Comparison of ENCODE assay signal across 21 cellular contexts in the genomic region with DNA sequence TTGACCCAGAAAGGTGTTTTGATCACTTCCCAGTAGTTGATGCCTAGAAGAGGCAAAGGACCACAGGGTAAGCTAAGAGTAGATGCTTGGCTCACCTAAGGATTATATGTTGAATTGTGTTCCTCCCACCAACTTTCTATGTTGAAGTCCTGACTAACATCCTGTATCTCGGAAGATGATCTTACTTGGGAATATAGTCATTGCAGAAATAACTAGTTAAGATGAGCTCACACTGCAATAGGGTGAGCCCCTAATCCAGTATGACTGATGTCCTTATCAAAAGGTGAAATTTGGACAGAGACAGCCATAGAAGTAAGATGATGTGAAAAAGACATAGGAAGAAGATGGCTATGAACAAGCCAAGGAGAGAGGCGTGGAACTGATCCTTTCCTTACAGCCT. TPM values are rescaled to one million over a fixed set of nuclear protein-coding genes. Genes with fewer than 3 reads are reported as not detected.
DNase-seq lines count a peak whose midpoint lies in the region; ATAC-seq, FAIRE-seq and TF ChIP-seq lines count a peak whose summit lies in the region.
"Had no signal": no experiment of that assay in that cellular context is flagged by ENCODE, and none has a peak within 500 bp of the region (broad histone marks: within the 10 kb centered on the region; RNA-seq: fewer than 3 reads in every experiment).

No MANE protein-coding gene starts in this region.

- H3K4me1 ChIP-seq in ACC112 (ENCODE audit: control insufficient read depth, insufficient read depth, low read length, unreplicated experiment) (peaks cover 18% of the 10 kb centered on the region), OCI-LY1 (ENCODE audit: insufficient read depth, low read length, severe bottlenecking) (peaks cover 43% of the 10 kb centered on the region), K562 (replicated peaks in 1 of 2; ENCODE audit: control insufficient read depth in 2 of 2, insufficient read depth in 2 of 2, low read length in 2 of 2) (peaks cover 4 to 10% of the 10 kb centered on the region in 2 experiments; a peak in 3 of 5 replicates)

- H3F3A ChIP-seq in OCI-LY1 (ENCODE audit: insufficient read depth, low read length): no peaks in the 10 kb centered on the region

- 88% methylated on average over 2 of the region's 2 CpGs for WGBS in K562 (ENCODE audit: insufficient coverage, low coverage, missing lambda C conversion rate)

- no peak overlapping the region for H3K4me2 ChIP-seq in OCI-LY1 (ENCODE audit: low read length)
- H3K4me2 ChIP-seq in K562 (ENCODE audit: insufficient read depth, low read length): no peak overlapping the region

- H3K27me3 Mint-ChIP-seq in activated naive CD4-positive, alpha-beta T cell treated with anti-CD3 and anti-CD28 coated beads, Interleukin-2, amount 10 ng/mL, durations not matched to agents 7 days and 5 days: peaks cover 11% of the 10 kb centered on the region

- peaks cover 24% of the 10 kb centered on the region for H3K4me1 Mint-ChIP-seq in activated naive CD4-positive, alpha-beta T cell treated with anti-CD3 and anti-CD28 coated beads, Interleukin-2, amount 10 ng/mL, durations not matched to agents 7 days and 5 days

- H3K27me3 ChIP-seq in ACC112 (ENCODE audit: insufficient read depth, low read length) (no peaks in the 10 kb centered on the region), OCI-LY1 (ENCODE audit: insufficient read depth, low read length) (no peaks in the 10 kb centered on the region), K562 (ENCODE audit: control insufficient read depth in 2 of 2, insufficient read depth in 2 of 2, low read length in 2 of 2) (no peaks in the 10 kb centered on the region)

- no peak overlapping the region for H3K4me3 ChIP-seq in ACC112 (ENCODE audit: low read depth, low read length)
- no peak overlapping the region for H3K4me3 ChIP-seq in OCI-LY1 (ENCODE audit: low read depth, low read length, poor library complexity, severe bottlenecking)
- no peak overlapping the region for H3K4me3 ChIP-seq in K562

- H3K9me3 ChIP-seq in OCI-LY1 (ENCODE audit: low read length): no peaks in the 10 kb centered on the region
- no peaks in the 10 kb centered on the region for H3K9me3 ChIP-seq in K562 (replicated peaks; ENCODE audit: control insufficient read depth, insufficient read depth, low read depth, low read length)

- H3K36me3 ChIP-seq in ACC112 (ENCODE audit: insufficient read depth, low read length) (peaks cover 9% of the 10 kb centered on the region), OCI-LY1 (ENCODE audit: insufficient read depth, low read length) (peaks cover 11% of the 10 kb centered on the region), K562 (ENCODE audit: control insufficient read depth, insufficient read depth, low read length) (peaks cover 12% of the 10 kb centered on the region)

- no peak for DNase-seq in GM12892 (ENCODE audit: insufficient read length)
- DNase-seq in K562 (ENCODE audit: extremely low read depth in 1 of 4, low spot score in 3 of 4): no peak
- no peak for DNase-seq in activated naive CD4-positive, alpha-beta T cell treated with anti-CD3 and anti-CD28 coated beads, Interleukin-2, amount 10 ng/mL, durations not matched to agents 7 days and 5 days
- no peak for DNase-seq in mucosa of gallbladder (ENCODE audit: low spot score)
- DNase-seq in iPS-NIHi11 (ENCODE audit: low spot score): no peak
- DNase-seq in NCI-H345 (lab: John Stamatoyannopoulos, UW): no peak
- DNase-seq: NCI-H1092; NCI-H1436; NCI-H2029; NCI-H226; NCI-H524; NCI-H774; NK-92 treated with Interleukin-12 subunit alpha and Interleukin-12 subunit beta, amount 100 ng/mL, for 24 hours; SW 1271 had no signal

- H4K20me1 ChIP-seq in OCI-LY1 (ENCODE audit: insufficient read depth, low read length) (no peaks in the 10 kb centered on the region), K562 (replicated peaks; ENCODE audit: control insufficient read depth, insufficient read depth, low read length) (no peaks in the 10 kb centered on the region; the same call in 1 of the 2 replicates)

- H3K27ac Mint-ChIP-seq in activated naive CD4-positive, alpha-beta T cell treated with anti-CD3 and anti-CD28 coated beads, Interleukin-2, amount 10 ng/mL, durations not matched to agents 7 days and 5 days: no peak overlapping the region
- H3K27ac Mint-ChIP-seq: B cell, CD14-positive monocyte had no signal

- intact Hi-C loops in K562 (cut with micrococcal nuclease): loop anchor here (10.0 kb wide), 1 partner anchor 947 kb away; the partner anchor contains the start of genes CEP44 and FBXO8

- H3K27ac ChIP-seq in ACC112 (ENCODE audit: low read depth, low read length) (no peak overlapping the region), OCI-LY1 (ENCODE audit: low read depth, low read length, poor library complexity, severe bottlenecking) (peak overlapping the region; percentile 3), K562 (ENCODE audit: extremely low read depth, low read depth, low read length) (no peak overlapping the region)

- no peak for ATAC-seq in K562
- ATAC-seq: Right ventricle myocardium inferior had no signal

- in situ Hi-C loops in K562 (cut with MboI): no loop called here

- TF ChIP-seq CTCF in OCI-LY1 (IDR thresholded peaks at IDR 0.05; ENCODE audit: low read length) (no peak), K562 (IDR thresholded peaks at IDR 0.05 in 2 of 3, conservative IDR thresholded peaks at IDR 0.05 in 1 of 3; ENCODE audit: insufficient read depth in 2 of 3, low read depth in 1 of 3, low read length in 3 of 3) (no peak)

- H3K9me2 ChIP-seq in OCI-LY1 (ENCODE audit: low read depth, low read length): no peaks in the 10 kb centered on the region

- H3K9me1 ChIP-seq in K562 (ENCODE audit: control insufficient read depth, insufficient read depth, low read length): no peaks in the 10 kb centered on the region

- no peak for TF ChIP-seq EP300 in K562 (IDR thresholded peaks at IDR 0.05; ENCODE audit: low read length)

- BruUV-seq in K562 (replicated peaks; lab: Mats Ljungman, UMichigan): no TSS peak

- H3K4me3 Mint-ChIP-seq in activated naive CD4-positive, alpha-beta T cell treated with anti-CD3 and anti-CD28 coated beads, Interleukin-2, amount 10 ng/mL, durations not matched to agents 7 days and 5 days: no peak overlapping the region
- H3K4me3 Mint-ChIP-seq: B cell, CD14-positive monocyte had no signal

- H3K36me3 Mint-ChIP-seq in activated naive CD4-positive, alpha-beta T cell treated with anti-CD3 and anti-CD28 coated beads, Interleukin-2, amount 10 ng/mL, durations not matched to agents 7 days and 5 days: peaks cover 20% of the 10 kb centered on the region

- TF ChIP-seq RAD21 in K562 (CRISPR knock-in tag; conservative IDR thresholded peaks at IDR 0.05 in 1 of 2, IDR thresholded peaks at IDR 0.05 in 1 of 2): no peak

- peak; percentile 21 for FAIRE-seq in GM12892 (lab: Jason Lieb, UNC)
- FAIRE-seq in K562 (lab: Jason Lieb, UNC): no peak
- FAIRE-seq: H1, RCC 7860 had no signal

- no peaks in the 10 kb centered on the region for H3K9me3 Mint-ChIP-seq in activated naive CD4-positive, alpha-beta T cell treated with anti-CD3 and anti-CD28 coated beads, Interleukin-2, amount 10 ng/mL, durations not matched to agents 7 days and 5 days
- H3K9me3 Mint-ChIP-seq: CD14-positive monocyte had no signal

- H3K79me2 ChIP-seq in ACC112 (ENCODE audit: control insufficient read depth, insufficient read depth, low read length, unreplicated experiment): peaks cover 28% of the 10 kb centered on the region
- H3K79me2 ChIP-seq in OCI-LY1 (ENCODE audit: insufficient read depth, low read length): peaks cover 34% of the 10 kb centered on the region
- H3K79me2 ChIP-seq in K562 (ENCODE audit: control insufficient read depth, insufficient read depth, low read length): peaks cover 28% of the 10 kb centered on the region

- no peak for TF ChIP-seq POLR2A in GM12892 (IDR thresholded peaks at IDR 0.05; ENCODE audit: low read depth, low read length)
- TF ChIP-seq POLR2A in K562 (conservative IDR thresholded peaks at IDR 0.05): no peak

- H2AFZ ChIP-seq in ACC112 (ENCODE audit: low read length, unreplicated experiment) (peak overlapping the region; percentile 5), OCI-LY1 (ENCODE audit: low read length) (no peak overlapping the region), K562 (ENCODE audit: low read depth, low read length) (no peak overlapping the region)

- POLR2A ChIA-PET in K562 (lab: Yijun Ruan, JAX): interaction anchor here (4.5 kb wide), 1 partner anchor 8 kb away, joined by 39 read pairs; no protein-coding TSS in a partner anchor

- CTCF ChIA-PET in K562 (lab: Yijun Ruan, JAX; ENCODE audit: low intra/inter-chr PET ratio): no interaction called here
- CTCF ChIA-PET in activated naive CD4-positive, alpha-beta T cell treated with anti-CD3 and anti-CD28 coated beads, Interleukin-2, amount 10 ng/mL, durations not matched to agents 7 days and 5 days (lab: Charles Lee): interaction anchor here (0.8 to 1.9 kb wide), 3 partner anchors 10 to 83 kb away, joined by 3 to 6 read pairs (median 3); no protein-coding TSS in a partner anchor

- H3K9ac ChIP-seq in OCI-LY1 (ENCODE audit: low read length) (no peak overlapping the region), K562 (ENCODE audit: insufficient read depth in 1 of 2, low read depth in 2 of 2, low read length in 2 of 2) (no peak overlapping the region)

RNA-seq across cellular contexts. Expression of gene HMGB2, which starts 3.3 kb away (rescaled TPM):
- 416 TPM for polyA plus RNA-seq in GM12892 (2012; ENCODE audit: missing spikeins)
- 56.7 and 220 TPM in 2 replicates for total RNA-seq in K562 (2011; cell fraction: chromatin; rRNA removed; ENCODE audit: low replicate concordance)
- 58.0 and 74.9 TPM in 2 replicates for total RNA-seq in K562 (2011; cell fraction: nucleolus; rRNA removed)
- total RNA-seq in K562 (2011; cell fraction: nucleoplasm; rRNA removed): 99.8 and 119 TPM in 2 replicates
- total RNA-seq in K562 (2014; rRNA removed) (443 and 555 TPM in 2 replicates), K562 (2014; rRNA removed; fragmentation: Illumina TruSeq; extraction: Trizol) (683 and 814 TPM in 2 replicates), K562 (2015; rRNA removed; fragmentation: Illumina TruSeq; extraction: Trizol) (521 and 540 TPM in 2 replicates), K562 (2021) (283 and 309 TPM in 2 replicates), mucosa of gallbladder (39.1 TPM)
- polyA plus RNA-seq in K562 (2011; rRNA removed) (436 and 626 TPM in 2 replicates), K562 (2014; fragmentation: Illumina TruSeq; extraction: Trizol) (656 and 724 TPM in 2 replicates), K562 (2014; fragmentation: Nextera tagmentation; extraction: Ambion mirVana) (100 to 1,000 TPM; 596 to 814 TPM), K562 (2014; rRNA removed) (678 and 822 TPM in 2 replicates)
- 63.6 and 149 TPM in 2 replicates for polyA plus RNA-seq in K562 (2011; cell fraction: cytosol; rRNA removed)
- 85.9 and 178 TPM in 2 replicates for polyA plus RNA-seq in K562 (2011; cell fraction: nucleus; rRNA removed)
- 459 and 564 TPM in 2 replicates for polyA plus RNA-seq in K562 (2012)
- 292 and 352 TPM in 2 replicates for polyA minus RNA-seq in K562 (2011; rRNA and poly(A)+ RNA removed)
- polyA minus RNA-seq in K562 (2011; cell fraction: cytosol; rRNA and poly(A)+ RNA removed): 101 and 105 TPM in 2 replicates
- polyA minus RNA-seq in K562 (2011; cell fraction: nucleus; rRNA and poly(A)+ RNA removed): 42.4 and 123 TPM in 2 replicates

RNA-seq across cellular contexts. Expression of gene SAP30, which starts 33.3 kb away (rescaled TPM):
- 43.5 TPM for polyA plus RNA-seq in GM12892 (2012; ENCODE audit: missing spikeins)
- 4.1 and 6.4 TPM in 2 replicates for total RNA-seq in K562 (2011; cell fraction: chromatin; rRNA removed; ENCODE audit: low replicate concordance)
- 7.8 and 9.5 TPM in 2 replicates for total RNA-seq in K562 (2011; cell fraction: nucleolus; rRNA removed)
- 3.2 and 6.7 TPM in 2 replicates for total RNA-seq in K562 (2011; cell fraction: nucleoplasm; rRNA removed)
- total RNA-seq in K562 (2014; rRNA removed): 47.6 and 50.3 TPM in 2 replicates
- 31.8 and 32.7 TPM in 2 replicates for total RNA-seq in K562 (2014; rRNA removed; fragmentation: Illumina TruSeq; extraction: Trizol)
- 43.9 and 51.1 TPM in 2 replicates for total RNA-seq in K562 (2015; rRNA removed; fragmentation: Illumina TruSeq; extraction: Trizol)
- total RNA-seq in K562 (2021): 28.5 and 32.6 TPM in 2 replicates
- polyA plus RNA-seq in K562 (2011; rRNA removed): 29.8 and 42.8 TPM in 2 replicates
- polyA plus RNA-seq in K562 (2011; cell fraction: cytosol; rRNA removed): 11.3 and 11.5 TPM in 2 replicates
- 8.1 and 9.0 TPM in 2 replicates for polyA plus RNA-seq in K562 (2011; cell fraction: nucleus; rRNA removed)
- polyA plus RNA-seq in K562 (2012): 26.8 and 53.4 TPM in 2 replicates
- 26.1 and 31.2 TPM in 2 replicates for polyA plus RNA-seq in K562 (2014; fragmentation: Illumina TruSeq; extraction: Trizol)
- 1 to 10 TPM; 5.9 to 6.9 TPM for polyA plus RNA-seq in K562 (2014; fragmentation: Nextera tagmentation; extraction: Ambion mirVana)
- polyA plus RNA-seq in K562 (2014; rRNA removed): 41.4 and 43.2 TPM in 2 replicates
- polyA minus RNA-seq in K562 (2011; rRNA and poly(A)+ RNA removed): 13.2 and 14.1 TPM in 2 replicates
- polyA minus RNA-seq in K562 (2011; cell fraction: cytosol; rRNA and poly(A)+ RNA removed): 7.4 and 10.6 TPM in 2 replicates
- 6.9 and 11.6 TPM in 2 replicates for polyA minus RNA-seq in K562 (2011; cell fraction: nucleus; rRNA and poly(A)+ RNA removed)
- 16.4 TPM for total RNA-seq in mucosa of gallbladder
